In genomic region chr4:77040265-77040664, GRCh38 we compare ENCODE assay signal across 14 cellular contexts. TPM values are rescaled to one million over a fixed set of nuclear protein-coding genes. Genes with fewer than 3 reads are reported as not detected.
DNase-seq lines count a peak whose midpoint lies in the region; ATAC-seq and TF ChIP-seq lines count a peak whose summit lies in the region.
"Had no signal": no experiment of that assay in that cellular context is flagged by ENCODE, and none has a peak within 500 bp of the region (broad histone marks: within the 10 kb centered on the region; RNA-seq: fewer than 3 reads in every experiment).

No MANE protein-coding gene starts in this region.

- H3K4me3 Mint-ChIP-seq in CD14-positive monocyte: no peak overlapping the region
- H3K4me3 Mint-ChIP-seq: activated CD8-positive, alpha-beta T cell treated with anti-CD3 and anti-CD28 coated beads for 36 hours had no signal

- H3K14ac ChIP-seq in mesenchymal stem cell (ENCODE audit: low read length in 2 of 2): no peak overlapping the region

- H2BK120ac ChIP-seq in mesenchymal stem cell (ENCODE audit: low read depth, low read length): no peak overlapping the region

- peak overlapping the region; percentile 73 to 78 (median 76) for H3K27ac Mint-ChIP-seq in CD14-positive monocyte
- H3K27ac Mint-ChIP-seq: activated CD8-positive, alpha-beta T cell treated with anti-CD3 and anti-CD28 coated beads for 36 hours had no signal

- H3K4me1 ChIP-seq in mesenchymal stem cell (ENCODE audit: control insufficient read depth, insufficient read depth, low read depth, low read length) (no peaks in the 10 kb centered on the region), gastrocnemius medialis (peaks cover 10 to 11% of the 10 kb centered on the region in 2 donors)
- H3K4me1 ChIP-seq: pancreas had no signal

- H2BK15ac ChIP-seq in mesenchymal stem cell (ENCODE audit: low read depth, poor library complexity, severe bottlenecking): no peak overlapping the region

- H3K36me3 Mint-ChIP-seq in CD14-positive monocyte: peaks cover 11 to 20% of the 10 kb centered on the region in 2 donors

- in situ Hi-C loops in gastrocnemius medialis (cut with MboI; ENCODE audit: low sequenced_read_pairs in 4 of 4): loop anchor here in 3 of 4 donors (25.0 kb wide), 1 partner anchor 528 kb away; no protein-coding TSS in a partner anchor

- no peak overlapping the region for H3K4ac ChIP-seq in mesenchymal stem cell (ENCODE audit: low read depth in 1 of 2, low read length in 2 of 2)

- H3K9me3 Mint-ChIP-seq in CD14-positive monocyte: no peaks in the 10 kb centered on the region
- H3K9me3 Mint-ChIP-seq: activated CD8-positive, alpha-beta T cell treated with anti-CD3 and anti-CD28 coated beads for 36 hours had no signal

- H3K4me3 ChIP-seq in epithelial cell of esophagus (ENCODE audit: low read length): no peak overlapping the region
- no peak overlapping the region for H3K4me3 ChIP-seq in mesenchymal stem cell (ENCODE audit: insufficient read depth in 1 of 2, low read depth in 1 of 2, low read length in 2 of 2)
- H3K4me3 ChIP-seq in gastrocnemius medialis: no peak overlapping the region
- H3K4me3 ChIP-seq: cardiac muscle cell, pancreas had no signal

- TF ChIP-seq POLR2A in gastrocnemius medialis (IDR thresholded peaks at IDR 0.05): no peak

- intact Hi-C loops in CD14-positive monocyte (cut with micrococcal nuclease): no loop called here
- intact Hi-C loops in gastrocnemius medialis (cut with DNase I; ENCODE audit: low total_unique reads): no loop called here

- H2AK5ac ChIP-seq in mesenchymal stem cell (ENCODE audit: low read length, severe bottlenecking): no peak overlapping the region

- no peak overlapping the region for H4K8ac ChIP-seq in mesenchymal stem cell (ENCODE audit: low read length)

- no peak overlapping the region for H2BK12ac ChIP-seq in mesenchymal stem cell (ENCODE audit: low read length in 2 of 2)

- peaks cover 22% of the 10 kb centered on the region for H3K4me1 Mint-ChIP-seq in CD14-positive monocyte

- H3K27me3 ChIP-seq in mesenchymal stem cell (ENCODE audit: control insufficient read depth in 1 of 2, insufficient read depth in 1 of 2, low read length in 2 of 2) (no peaks in the 10 kb centered on the region), gastrocnemius medialis (no peaks in the 10 kb centered on the region)
- H3K27me3 ChIP-seq: cardiac muscle cell, pancreas had no signal

- WGBS in mesenchymal stem cell: no CpG with 5 or more reads among the region's 1 CpG

- H3K36me3 ChIP-seq in mesenchymal stem cell (ENCODE audit: control insufficient read depth in 1 of 2, insufficient read depth in 2 of 2, low read depth in 1 of 2, low read length in 2 of 2) (peaks cover 18 to 37% of the 10 kb centered on the region in 2 experiments), gastrocnemius medialis (peaks cover 0 to under 1% of the 10 kb centered on the region in 2 donors)

- POLR2A ChIA-PET in RWPE1 (lab: Yijun Ruan, JAX; ENCODE audit: low non-redundant PET): no interaction called here

- CTCF ChIA-PET in RWPE1 (lab: Yijun Ruan, JAX): interaction anchor here (0.5 to 0.6 kb wide), 2 partner anchors 102 to 248 kb away, joined by 3 read pairs; no protein-coding TSS in a partner anchor

- H3K18ac ChIP-seq in mesenchymal stem cell (ENCODE audit: low read depth in 1 of 2, low read length in 2 of 2): no peak overlapping the region

- H4K91ac ChIP-seq in mesenchymal stem cell (ENCODE audit: low read length): no peak overlapping the region

- no peak for ATAC-seq in gastrocnemius medialis
- no peak for ATAC-seq in GM18520 (IDR thresholded peaks at IDR 0.05; ENCODE audit: unreplicated experiment)
- ATAC-seq: activated CD8-positive, alpha-beta T cell treated with anti-CD3 and anti-CD28 coated beads for 36 hours had no signal

- DNase-seq in CD14-positive monocyte (ENCODE audit: low spot score) (no peak), RWPE1 (ENCODE audit: low spot score) (peak; percentile 13), epithelial cell of esophagus (ENCODE audit: low read depth) (peak; percentile 70), mesenchymal stem cell (peak; percentile 65), gastrocnemius medialis (no peak), AML-193 (lab: John Stamatoyannopoulos, UW) (no peak), SKM-1 (lab: John Stamatoyannopoulos, UW; ENCODE audit: unreplicated experiment) (no peak)
- DNase-seq: activated CD8-positive, alpha-beta T cell treated with anti-CD3 and anti-CD28 coated beads for 36 hours; midbrain; NCI-H2029; pancreas; SHP77 had no signal

- H2AFZ ChIP-seq in mesenchymal stem cell (ENCODE audit: low read depth, low read length): no peak overlapping the region

- H3K23ac ChIP-seq in mesenchymal stem cell (ENCODE audit: low read length in 2 of 2): no peak overlapping the region

- no peaks in the 10 kb centered on the region for H3K9me3 ChIP-seq in mesenchymal stem cell (ENCODE audit: control insufficient read depth, low read length)
- no peaks in the 10 kb centered on the region for H3K9me3 ChIP-seq in gastrocnemius medialis
- H3K9me3 ChIP-seq: pancreas had no signal

- H2BK5ac ChIP-seq in mesenchymal stem cell (ENCODE audit: low read depth, low read length, poor library complexity, severe bottlenecking): no peak overlapping the region

- no peaks in the 10 kb centered on the region for H3K27me3 Mint-ChIP-seq in CD14-positive monocyte (ENCODE audit: low read depth in 3 of 3)
- H3K27me3 Mint-ChIP-seq: activated CD8-positive, alpha-beta T cell treated with anti-CD3 and anti-CD28 coated beads for 36 hours had no signal

- no peak overlapping the region for H3K27ac ChIP-seq in RWPE1
- H3K27ac ChIP-seq in mesenchymal stem cell (ENCODE audit: low read length, poor library complexity, severe bottlenecking): peak overlapping the region; percentile 48
- H3K27ac ChIP-seq in gastrocnemius medialis: no peak overlapping the region
- H3K27ac ChIP-seq: cardiac muscle cell, pancreas had no signal

- peaks cover 4% of the 10 kb centered on the region for H3K79me1 ChIP-seq in mesenchymal stem cell (replicated peaks; ENCODE audit: low read length, poor library complexity, severe bottlenecking)

- H3K4me2 ChIP-seq in mesenchymal stem cell (ENCODE audit: low read length, poor library complexity, severe bottlenecking): no peak overlapping the region

- TF ChIP-seq CTCF in CD14-positive monocyte (IDR thresholded peaks at IDR 0.05) (no peak), RWPE1 (conservative IDR thresholded peaks at IDR 0.05; ENCODE audit: low read depth) (no peak), epithelial cell of esophagus (IDR thresholded peaks at IDR 0.05; ENCODE audit: insufficient read depth, low read depth, low read length, missing control alignments) (no peak), gastrocnemius medialis (IDR thresholded peaks at IDR 0.05 in 4 of 5, conservative IDR thresholded peaks at IDR 0.05 in 1 of 5) (no peak)

- peak overlapping the region; percentile 26 for H3K9ac ChIP-seq in mesenchymal stem cell (ENCODE audit: low read length)

RNA-seq across cellular contexts. Expression of gene CCNI, which starts 35.5 kb away (rescaled TPM):
- polyA plus RNA-seq in CD14-positive monocyte: 100 to 1,000 TPM; 171 to 264 TPM
- polyA plus RNA-seq in mesenchymal stem cell (2013, experiment 1 of 2): 206 TPM
- polyA plus RNA-seq in mesenchymal stem cell (2013, experiment 2 of 2): 214 TPM
- 100 to 1,000 TPM in 3 of 4 donors, 10 to 100 TPM in 1; 82.8 to 138 (median 129) TPM for total RNA-seq in gastrocnemius medialis

Comparison
In these comparisons a context has a peak if more than half of its experiments do, and no peak if none do; other contexts are left out.
1. DNase-seq: peak in RWPE1 (single experiment), epithelial cell of esophagus (single experiment) and mesenchymal stem cell (single experiment); none in CD14-positive monocyte (single experiment), gastrocnemius medialis (0 of 2), AML-193 (0 of 2) and SKM-1 (single experiment).